Comparison of ENCODE assay signal across 8 cellular contexts in the genomic region with DNA sequence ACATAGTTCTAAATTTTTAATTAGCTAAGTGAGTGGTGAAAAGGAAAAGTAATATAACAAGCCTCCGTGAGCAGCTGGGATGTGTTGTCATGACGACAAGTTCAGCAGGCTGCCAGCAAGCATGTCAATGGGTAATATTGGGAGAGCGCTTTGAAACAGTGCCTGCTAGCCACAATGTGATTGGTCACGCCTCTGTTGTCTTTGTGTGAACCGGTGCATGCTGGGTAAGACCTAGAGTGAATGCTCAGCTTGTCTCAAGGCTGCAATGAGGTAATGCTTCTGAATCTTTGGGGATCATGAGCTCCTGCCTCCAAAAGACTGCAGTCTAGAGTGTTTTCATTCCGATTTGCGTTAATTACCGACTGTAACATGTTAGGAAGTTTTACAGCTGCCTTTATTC. TPM values are rescaled to one million over a fixed set of nuclear protein-coding genes. Genes with fewer than 3 reads are reported as not detected.
DNase-seq lines count a peak whose midpoint lies in the region; ATAC-seq and TF ChIP-seq lines count a peak whose summit lies in the region.

No MANE protein-coding gene starts in this region.

- no peaks in the 10 kb centered on the region for H3K36me3 ChIP-seq in ascending aorta

- no peaks in the 10 kb centered on the region for H3K9me3 ChIP-seq in ascending aorta

- ATAC-seq in GM18861 (IDR thresholded peaks at IDR 0.05; ENCODE audit: unreplicated experiment) = no peak

- TF ChIP-seq CTCF in ascending aorta (IDR thresholded peaks at IDR 0.05) = no peak

- no peaks in the 10 kb centered on the region for H3K4me1 ChIP-seq in ascending aorta

- DNase-seq in COR-L47 (lab: John Stamatoyannopoulos, UW) (peak; percentile 93), NCI-H1694 treated with DMSO at 0.1 percent for 48 hours (lab: John Stamatoyannopoulos, UW) (peak; percentile 84), cerebellar nuclear complex (lab: John Stamatoyannopoulos, UW) (peak; percentile 87 to 91), left kidney (ENCODE audit: low read depth, low spot score) (peak; percentile 92), ascending aorta (ENCODE audit: low spot score in 2 of 2) (no peak)
- DNase-seq in stimulated activated CD4-positive, alpha-beta T cell treated with anti-CD3 and anti-CD28 coated beads, Interleukin-1b, Interleukin-23, amount 100 ng/mL, for 48 hours = no peak
- no peak for DNase-seq in stimulated activated CD4-positive, alpha-beta T cell treated with anti-CD3 and anti-CD28 coated beads, Interleukin-15, amount 100 ng/mL, for 24 hours

- no peak overlapping the region for H3K4me3 ChIP-seq in ascending aorta

- no peaks in the 10 kb centered on the region for H3K27me3 ChIP-seq in ascending aorta

- no peak overlapping the region for H3K27ac ChIP-seq in ascending aorta

- intact Hi-C loops in ascending aorta (cut with DNase I) = no loop called here

RNA-seq across cellular contexts. Expression of a gene that starts 54.9 kb away (rescaled TPM):
- 41.7 TPM for total RNA-seq in ascending aorta

Comparison
In these comparisons a context has a peak if more than half of its experiments do, and no peak if none do; other contexts are left out.
1. DNase-seq: peak in COR-L47 (single experiment), NCI-H1694 treated with DMSO at 0.1 percent for 48 hours (single experiment), cerebellar nuclear complex (2 of 2) and left kidney (single experiment); none in ascending aorta (0 of 2), stimulated activated CD4-positive, alpha-beta T cell treated with anti-CD3 and anti-CD28 coated beads, Interleukin-1b, Interleukin-23, amount 100 ng/mL, for 48 hours (single experiment) and stimulated activated CD4-positive, alpha-beta T cell treated with anti-CD3 and anti-CD28 coated beads, Interleukin-15, amount 100 ng/mL, for 24 hours (single experiment).